Comparison of ENCODE assay signal across 23 cellular contexts in the genomic region with DNA sequence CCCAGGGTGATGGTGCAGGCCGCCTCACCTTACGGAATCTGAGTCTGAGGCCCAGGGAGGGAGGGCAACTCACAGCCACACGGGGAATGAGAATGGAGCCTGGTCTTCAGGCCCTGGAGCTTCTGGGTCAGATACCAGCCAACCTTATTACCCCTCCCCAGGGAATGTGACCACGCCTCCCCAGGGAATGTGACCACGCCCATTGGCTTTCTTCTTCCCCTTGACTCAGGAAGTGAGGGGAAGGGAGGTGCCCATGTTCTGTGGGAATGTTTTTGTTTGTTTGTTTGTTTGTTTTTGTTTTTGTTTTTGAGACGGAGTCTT. TPM values are rescaled to one million over a fixed set of nuclear protein-coding genes. Genes with fewer than 3 reads are reported as not detected.
DNase-seq lines count a peak whose midpoint lies in the region; ATAC-seq and TF ChIP-seq lines count a peak whose summit lies in the region.
"Had no signal": no experiment of that assay in that cellular context is flagged by ENCODE, and none has a peak within 500 bp of the region (broad histone marks: within the 10 kb centered on the region; RNA-seq: fewer than 3 reads in every experiment).

No MANE protein-coding gene starts in this region.

- no peak overlapping the region for H3K4me3 Mint-ChIP-seq in MCF 10A (ENCODE audit: unreplicated experiment)
- no peak overlapping the region for H3K4me3 Mint-ChIP-seq in effector memory CD8-positive, alpha-beta T cell
- H3K4me3 Mint-ChIP-seq: IgD-negative memory B cell; nephron; T-helper 1 cell treated with Interleukin-12 subunit alpha and Interleukin-12 subunit beta and Interleukin-4 antibody, amounts not matched to agents 30 μg/mL and 1 μg/mL, for 36 hours had no signal

- H3K9me3 Mint-ChIP-seq in MCF 10A (ENCODE audit: unreplicated experiment) = no peaks in the 10 kb centered on the region
- no peaks in the 10 kb centered on the region for H3K9me3 Mint-ChIP-seq in effector memory CD8-positive, alpha-beta T cell
- H3K9me3 Mint-ChIP-seq: IgD-negative memory B cell; T-helper 1 cell treated with Interleukin-12 subunit alpha and Interleukin-12 subunit beta and Interleukin-4 antibody, amounts not matched to agents 30 μg/mL and 1 μg/mL, for 36 hours had no signal

- no peak overlapping the region for H3K4me2 ChIP-seq in mammary epithelial cell (ENCODE audit: insufficient read depth, low read depth, low read length)
- H3K4me2 ChIP-seq: A549 had no signal

- H3K36me3 ChIP-seq in mammary epithelial cell (ENCODE audit: insufficient read depth, low read length) (no peaks in the 10 kb centered on the region), upper lobe of right lung (no peaks in the 10 kb centered on the region)
- H3K36me3 ChIP-seq: ascending aorta had no signal

- no peaks in the 10 kb centered on the region for H3K27me3 ChIP-seq in mammary epithelial cell (ENCODE audit: insufficient read depth, low read length)
- H3K27me3 ChIP-seq in upper lobe of right lung = no peaks in the 10 kb centered on the region
- H3K27me3 ChIP-seq: ascending aorta had no signal

- TF ChIP-seq CTCF in mammary epithelial cell (conservative IDR thresholded peaks at IDR 0.05 in 1 of 2, IDR thresholded peaks at IDR 0.05 in 1 of 2; ENCODE audit: extremely low read depth in 1 of 2, insufficient read depth in 1 of 2, low read depth in 1 of 2, low read length in 2 of 2) (no peak), MCF 10A (IDR thresholded peaks at IDR 0.05; ENCODE audit: unreplicated experiment) (no peak), RWPE1 (conservative IDR thresholded peaks at IDR 0.05; ENCODE audit: low read depth) (no peak), fibroblast of the aortic adventitia (IDR thresholded peaks at IDR 0.05; ENCODE audit: insufficient read depth, low read length) (no peak), upper lobe of right lung (IDR thresholded peaks at IDR 0.05) (no peak), GM10248 (IDR thresholded peaks at IDR 0.05; ENCODE audit: control extremely low read depth, extremely low read depth, low read depth, missing control alignments) (no peak)

- in situ Hi-C loops in mammary epithelial cell (cut with MboI; ENCODE audit: low sequenced_read_pairs in 2 of 2) = no loop called here

- intact Hi-C loops in mammary epithelial cell (cut with micrococcal nuclease) (no loop called here), MCF 10A (cut with micrococcal nuclease) (no loop called here), upper lobe of right lung (cut with DNase I) (no loop called here)

- no peaks in the 10 kb centered on the region for H3K36me3 Mint-ChIP-seq in MCF 10A (ENCODE audit: insufficient read depth, unreplicated experiment)
- H3K36me3 Mint-ChIP-seq in effector memory CD8-positive, alpha-beta T cell (ENCODE audit: insufficient read depth) = no peaks in the 10 kb centered on the region
- H3K36me3 Mint-ChIP-seq: IgD-negative memory B cell had no signal

- ATAC-seq in upper lobe of right lung (peak; percentile 17), HG03097 (IDR thresholded peaks at IDR 0.05; ENCODE audit: low FRiP score, unreplicated experiment) (no peak)
- no peak for ATAC-seq in effector memory CD8-positive, alpha-beta T cell (replicated peaks)

- H3K4me3 ChIP-seq in mammary epithelial cell (replicated peaks in 1 of 3; ENCODE audit: insufficient read depth in 1 of 3, low read depth in 2 of 3, low read length in 3 of 3) (no peak overlapping the region), fibroblast of the aortic adventitia (ENCODE audit: low read depth, low read length) (no peak overlapping the region), upper lobe of right lung (no peak overlapping the region)
- H3K4me3 ChIP-seq: A549, ascending aorta had no signal

- H3K9me3 ChIP-seq in mammary epithelial cell (replicated peaks; ENCODE audit: insufficient read depth, low read length) = no peaks in the 10 kb centered on the region
- H3K9me3 ChIP-seq in upper lobe of right lung = no peaks in the 10 kb centered on the region
- H3K9me3 ChIP-seq: A549, ascending aorta had no signal

- no peak overlapping the region for H3K27ac Mint-ChIP-seq in MCF 10A (ENCODE audit: low read depth, unreplicated experiment)
- no peak overlapping the region for H3K27ac Mint-ChIP-seq in effector memory CD8-positive, alpha-beta T cell
- H3K27ac Mint-ChIP-seq: IgD-negative memory B cell; nephron; T-helper 1 cell treated with Interleukin-12 subunit alpha and Interleukin-12 subunit beta and Interleukin-4 antibody, amounts not matched to agents 30 μg/mL and 1 μg/mL, for 36 hours had no signal

- POLR2A ChIA-PET in MCF 10A (lab: Yijun Ruan, JAX) = interaction anchor here (0.7 kb wide), 1 partner anchor 57 kb away, joined by 4 read pairs; a partner anchor contains a TSS
- POLR2A ChIA-PET in RWPE1 (lab: Yijun Ruan, JAX; ENCODE audit: low non-redundant PET) = no interaction called here
- POLR2A ChIA-PET in GM10248 (lab: Yijun Ruan, JAX) = no interaction called here

- H3K4me1 Mint-ChIP-seq in MCF 10A (ENCODE audit: insufficient read depth, unreplicated experiment) = peaks cover 6% of the 10 kb centered on the region
- H3K4me1 Mint-ChIP-seq in effector memory CD8-positive, alpha-beta T cell (ENCODE audit: low read depth in 2 of 2) = no peaks in the 10 kb centered on the region
- H3K4me1 Mint-ChIP-seq: nephron had no signal

- BruUV-seq in mammary epithelial cell (replicated peaks; lab: Mats Ljungman, UMichigan) (no TSS peak), MCF 10A (replicated peaks; lab: Mats Ljungman, UMichigan) (no TSS peak)

- CTCF ChIA-PET in mammary epithelial cell (lab: Charles Lee; ENCODE audit: low non-redundant PET) (no interaction called here), MCF 10A (lab: Yijun Ruan, JAX) (interaction anchor here (6.1 kb wide), 1 partner anchor 20 kb away, joined by 47 read pairs; no protein-coding TSS in a partner anchor), RWPE1 (lab: Yijun Ruan, JAX) (no interaction called here), GM10248 (lab: Yijun Ruan, JAX) (interaction anchor here (1.2 to 7.3 kb wide), 2 partner anchors 11 to 21 kb away, joined by 3 to 38 read pairs; no protein-coding TSS in a partner anchor)

- H3K27ac ChIP-seq in mammary epithelial cell (ENCODE audit: insufficient read depth, low read depth, low read length) = no peak overlapping the region
- H3K27ac ChIP-seq in RWPE1 = no peak overlapping the region
- no peak overlapping the region for H3K27ac ChIP-seq in upper lobe of right lung
- H3K27ac ChIP-seq: A549, ascending aorta, HL-60 had no signal

- DNase-seq in mammary epithelial cell = no peak
- no peak for DNase-seq in MCF 10A (ENCODE audit: unreplicated experiment)
- peak; percentile 42 for DNase-seq in RWPE1 (ENCODE audit: low spot score)
- DNase-seq in fibroblast of the aortic adventitia (ENCODE audit: low read depth) = peak; percentile 19
- DNase-seq in upper lobe of right lung = no peak
- DNase-seq in GM10248 (ENCODE audit: extremely low spot score) = no peak
- DNase-seq in effector memory CD8-positive, alpha-beta T cell = no peak
- DNase-seq: activated CD4-positive, alpha-beta T cell treated with anti-CD3 and anti-CD28 coated beads, Interleukin-2, amount 50 U/mL, for 48 hours; activated naive CD4-positive, alpha-beta T cell treated with Interleukin-2 at 50 U/mL for 16 hours; effector memory CD4-positive, alpha-beta T cell; H7; NCI-H1048; NCI-H2081 treated with DMSO at 0.1 percent for 48 hours; NCI-H524 treated with DMSO at 0.1 percent for 48 hours; SHP77; stimulated activated CD4-positive, alpha-beta T cell treated with anti-CD3 and anti-CD28 coated beads, Interleukin-4, amount 100 ng/mL, for 1 hour had no signal

- H3K9ac ChIP-seq in mammary epithelial cell (ENCODE audit: insufficient read depth, low read length) = no peak overlapping the region

- no peaks in the 10 kb centered on the region for H4K20me1 ChIP-seq in mammary epithelial cell (ENCODE audit: insufficient read depth, low read length)

- no peaks in the 10 kb centered on the region for H3K27me3 Mint-ChIP-seq in MCF 10A (ENCODE audit: insufficient read depth, unreplicated experiment)
- H3K27me3 Mint-ChIP-seq in effector memory CD8-positive, alpha-beta T cell = peaks cover 0 to 14% of the 10 kb centered on the region in 2 donors

- 93% methylated on average over 5 of the region's 6 CpGs for WGBS in mammary epithelial cell (ENCODE audit: low coverage, missing lambda C conversion rate)

- dilution Hi-C loops in mammary epithelial cell (cut with HindIII; ENCODE audit: low sequenced_read_pairs) = no loop called here

- peak overlapping the region; percentile 22 for H2AFZ ChIP-seq in mammary epithelial cell (ENCODE audit: low read depth, low read length)

- H3K4me1 ChIP-seq in mammary epithelial cell (ENCODE audit: insufficient read depth, low read length) (no peaks in the 10 kb centered on the region), upper lobe of right lung (no peaks in the 10 kb centered on the region)
- H3K4me1 ChIP-seq: A549, ascending aorta had no signal

- no peaks in the 10 kb centered on the region for H3K79me2 ChIP-seq in mammary epithelial cell (ENCODE audit: insufficient read depth, low read length)

RNA-seq across cellular contexts. Expression of a gene that starts 57.5 kb away (rescaled TPM):
- total RNA-seq in mammary epithelial cell = 100 to 1,000 TPM; 126 to 137 TPM
- 107 TPM for polyA plus RNA-seq in mammary epithelial cell
- 138 TPM for polyA minus RNA-seq in mammary epithelial cell
- 89.4 and 92.0 TPM in 2 replicates for total RNA-seq in MCF 10A (2022)
- 85.8 and 187 TPM in 2 replicates for total RNA-seq in fibroblast of the aortic adventitia (ENCODE audit: low replicate concordance)
- 64.1 TPM for total RNA-seq in upper lobe of right lung
- polyA plus RNA-seq: IgD-negative memory B cell had no signal

Comparison
In these comparisons a context has a peak if more than half of its experiments do, and no peak if none do; other contexts are left out.
1. CTCF ChIA-PET loops: an anchor here in MCF 10A (6.1 kb wide) and GM10248 (1.2 to 7.3 kb wide); none called in mammary epithelial cell and RWPE1.
2. DNase-seq: peak in RWPE1 (single experiment) and fibroblast of the aortic adventitia (single experiment); none in mammary epithelial cell (single experiment), MCF 10A (single experiment), upper lobe of right lung (single experiment), GM10248 (single experiment) and effector memory CD8-positive, alpha-beta T cell (0 of 3).